Comparison of ENCODE assay signal across 27 cellular contexts in genomic region chr11:27409060-27409459, GRCh38. TPM values are rescaled to one million over a fixed set of nuclear protein-coding genes. Genes with fewer than 3 reads are reported as not detected.
DNase-seq lines count a peak whose midpoint lies in the region; ATAC-seq and TF ChIP-seq lines count a peak whose summit lies in the region.
"Had no signal": no experiment of that assay in that cellular context is flagged by ENCODE, and none has a peak within 500 bp of the region (broad histone marks: within the 10 kb centered on the region; RNA-seq: fewer than 3 reads in every experiment).

No MANE protein-coding gene starts in this region.

- H3K9ac ChIP-seq in subcutaneous abdominal adipose tissue (ENCODE audit: low read length in 5 of 5), result no peak overlapping the region
- H3K9ac ChIP-seq: BLaER1 had no signal

- TF ChIP-seq CTCF in upper lobe of right lung (IDR thresholded peaks at IDR 0.05), result no peak
- TF ChIP-seq CTCF in GM20000 (IDR thresholded peaks at IDR 0.05; ENCODE audit: extremely low read depth, missing control alignments), result no peak

- H3K27ac ChIP-seq in right cardiac atrium (ENCODE audit: low read length) (peak overlapping the region; percentile 42), subcutaneous abdominal adipose tissue (ENCODE audit: low read depth, low read length) (peak overlapping the region; percentile 3), upper lobe of right lung (no peak overlapping the region)
- H3K27ac ChIP-seq: 22Rv1, BLaER1, HL-60, RWPE1 had no signal

- intact Hi-C loops in Right ventricle myocardium inferior (cut with DNase I) (no loop called here), cardiac septum (cut with DNase I) (no loop called here), right cardiac atrium (cut with DNase I) (no loop called here), upper lobe of right lung (cut with DNase I) (no loop called here)

- H3K36me3 ChIP-seq in subcutaneous abdominal adipose tissue (ENCODE audit: control insufficient read depth in 5 of 5, insufficient read depth in 5 of 5, low read length in 5 of 5), result peaks cover 0 to 2% (median 0%) of the 10 kb centered on the region in 5 donors
- no peaks in the 10 kb centered on the region for H3K36me3 ChIP-seq in upper lobe of right lung
- H3K36me3 ChIP-seq in MG63, result no peaks in the 10 kb centered on the region
- H3K36me3 ChIP-seq: BLaER1 had no signal

- no peak for DNase-seq in Right ventricle myocardium inferior (ENCODE audit: missing footprints)
- DNase-seq in cardiac septum (ENCODE audit: low spot score), result no peak
- peak in 1 of 3 donors; percentile 62 for DNase-seq in right cardiac atrium
- DNase-seq in upper lobe of right lung, result no peak
- DNase-seq in MG63, result no peak
- no peak for DNase-seq in GM20000 (ENCODE audit: low spot score)
- DNase-seq: ACHN; Caco-2; CD4-positive, alpha-beta memory T cell; DMS 273 treated with DMSO at 0.1 percent for 48 hours; DMS79 treated with DMSO at 0.1 percent for 48 hours; H7; KBM-7; NCI-H1092 treated with DMSO at 0.1 percent for 48 hours; NCI-H146; NCI-H2029; NCI-H226; NCI-H524; NCI-H774; NK-92 treated with Interleukin-12 subunit alpha and Interleukin-12 subunit beta, amount 100 ng/mL, for 24 hours had no signal

- ATAC-seq in Right ventricle myocardium inferior (peak; percentile 78), right cardiac atrium (peak; percentile 75 to 88), upper lobe of right lung (no peak), HG02759 (IDR thresholded peaks at IDR 0.05; ENCODE audit: unreplicated experiment) (no peak)
- ATAC-seq: HepG2 had no signal

- no peaks in the 10 kb centered on the region for H3K9me3 ChIP-seq in right cardiac atrium (ENCODE audit: control insufficient read depth, low read length)
- H3K9me3 ChIP-seq in subcutaneous abdominal adipose tissue (ENCODE audit: control insufficient read depth in 5 of 5, low read length in 5 of 5), result no peaks in the 10 kb centered on the region
- H3K9me3 ChIP-seq in upper lobe of right lung, result no peaks in the 10 kb centered on the region
- no peaks in the 10 kb centered on the region for H3K9me3 ChIP-seq in MG63
- H3K9me3 ChIP-seq: BLaER1, Caco-2 had no signal

- H3K4me1 ChIP-seq in right cardiac atrium (ENCODE audit: control insufficient read depth, insufficient read depth, low read length) (no peaks in the 10 kb centered on the region), subcutaneous abdominal adipose tissue (ENCODE audit: control insufficient read depth in 5 of 5, insufficient read depth in 5 of 5, low read length in 5 of 5) (peaks cover 0 to 39% (median 17%) of the 10 kb centered on the region in 5 donors), upper lobe of right lung (no peaks in the 10 kb centered on the region)
- H3K4me1 ChIP-seq: BLaER1, Caco-2 had no signal

- H3K4me3 ChIP-seq in right cardiac atrium (ENCODE audit: low read length) (no peak overlapping the region), subcutaneous abdominal adipose tissue (ENCODE audit: low read depth in 1 of 5, low read length in 5 of 5) (no peak overlapping the region), upper lobe of right lung (no peak overlapping the region), MG63 (no peak overlapping the region)
- H3K4me3 ChIP-seq: BLaER1 had no signal

- no peaks in the 10 kb centered on the region for H3K27me3 ChIP-seq in right cardiac atrium (ENCODE audit: control insufficient read depth, insufficient read depth)
- no peaks in the 10 kb centered on the region for H3K27me3 ChIP-seq in subcutaneous abdominal adipose tissue (ENCODE audit: control insufficient read depth in 5 of 5, insufficient read depth in 4 of 5, low read length in 5 of 5)
- H3K27me3 ChIP-seq in upper lobe of right lung, result no peaks in the 10 kb centered on the region
- no peaks in the 10 kb centered on the region for H3K27me3 ChIP-seq in MG63
- H3K27me3 ChIP-seq: BLaER1 had no signal

RNA-seq across cellular contexts. Expression of gene CCDC34, which starts 46.0 kb away (rescaled TPM):
- total RNA-seq in Right ventricle myocardium inferior (3.8 TPM), cardiac septum (2.3 TPM), right cardiac atrium (1 to 10 TPM; 3.3 to 4.4 (median 4.1) TPM), upper lobe of right lung (1.6 TPM)
- polyA plus RNA-seq in right cardiac atrium, result 2.1 TPM
- 10.3 and 11.6 TPM in 2 replicates for total RNA-seq in MG63 (2014; rRNA removed; shearing (Covaris generic); ENCODE audit: low replicate concordance)

Comparison
In these comparisons a context has a peak if more than half of its experiments do, and no peak if none do; other contexts are left out.
1. ATAC-seq: peak in Right ventricle myocardium inferior (single experiment) and right cardiac atrium (2 of 2); none in upper lobe of right lung (single experiment) and HG02759 (single experiment).